9 cellular contexts compared by ENCODE assay signal in the genomic region with DNA sequence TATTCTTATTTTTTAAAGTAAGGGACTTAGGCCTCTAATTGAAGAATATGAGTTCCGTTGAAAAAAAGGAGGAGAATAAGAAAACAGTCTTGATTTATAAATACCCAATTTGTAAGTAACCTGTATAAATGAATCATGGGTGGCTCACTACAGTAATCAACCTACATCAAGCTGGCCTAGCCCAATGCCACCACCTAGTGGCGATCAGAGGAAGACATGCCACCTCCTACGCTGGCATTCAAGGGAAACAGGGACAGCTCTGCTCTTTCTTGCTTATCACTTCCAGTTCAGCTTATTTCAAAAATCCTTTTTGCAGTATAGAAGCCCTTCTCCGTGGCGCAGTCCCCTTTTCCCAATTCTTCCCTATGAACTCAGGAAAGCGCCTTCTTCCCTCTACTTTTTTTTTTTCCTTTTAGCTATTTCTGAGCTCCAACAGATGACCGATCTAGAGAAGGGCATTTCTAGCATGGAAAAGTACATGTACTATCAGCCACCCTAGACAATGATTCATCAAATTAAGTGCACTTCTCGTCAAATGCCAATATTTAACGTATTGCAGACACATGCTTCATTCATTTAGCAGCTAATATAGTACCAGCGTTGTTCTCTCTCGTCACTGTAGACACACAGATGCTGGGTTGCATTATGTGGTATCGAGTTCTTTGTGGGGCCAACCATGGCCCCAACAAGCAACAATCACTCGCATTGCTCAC. TPM values are rescaled to one million over a fixed set of nuclear protein-coding genes. Genes with fewer than 3 reads are reported as not detected.
A peak's percentile ranks its signal among the peaks of the same experiment; 100 is the strongest.
DNase-seq lines count a peak whose midpoint lies in the region; ATAC-seq, FAIRE-seq and TF ChIP-seq lines count a peak whose summit lies in the region.
"Had no signal": no experiment of that assay in that cellular context is flagged by ENCODE, and none has a peak within 500 bp of the region (broad histone marks: within the 10 kb centered on the region; RNA-seq: fewer than 3 reads in every experiment).

No MANE protein-coding gene starts in this region.

- no peak for TF ChIP-seq EP300 in ovary (IDR thresholded peaks at IDR 0.05)

- H2AFZ ChIP-seq in KMS-11 (ENCODE audit: low read depth), result no peak overlapping the region

- CTCF ChIA-PET in Panc1 (lab: Charles Lee), result interaction anchor here (0.7 to 1.7 kb wide), 4 partner anchors 27 to 140 kb away, joined by 3 to 20 read pairs (median 4); no protein-coding TSS in a partner anchor

- 51 to 57% (median 52%) methylated on average over 13 of the region's 13 CpGs for WGBS in ovary, 3 donors

- in situ Hi-C loops in Panc1 (cut with HindIII; ENCODE audit: low pct_unique_long_range_greater_than_20kb, low sequenced_read_pairs), result no loop called here

- DNase-seq in Panc1 (ENCODE audit: low read depth, low spot score) (peak; percentile 71), foreskin keratinocyte (peak in 1 of 2 donors; percentile 73), ovary (peak; percentile 48 to 71 (median 59)), upper lobe of right lung (peak; percentile 75)

- no TSS peak for BruUV-seq in Panc1 (replicated peaks; lab: Mats Ljungman, UMichigan)

- no peaks in the 10 kb centered on the region for H3K36me3 Mint-ChIP-seq in activated T-helper 17 cell treated with anti-CD3 and anti-CD28 coated beads, Interleukin-2, amount 50 U/mL, for 72 hours (ENCODE audit: low read depth)

- peak; percentile 87 for TF ChIP-seq CTCF in KMS-11 (conservative IDR thresholded peaks at IDR 0.05; ENCODE audit: low read depth, low read length)
- peak; percentile 91 for TF ChIP-seq CTCF in Panc1 (IDR thresholded peaks at IDR 0.05)
- peak; percentile 98 for TF ChIP-seq CTCF in foreskin keratinocyte (conservative IDR thresholded peaks at IDR 0.05)
- peak; percentile 35 to 60 (median 41) for TF ChIP-seq CTCF in ovary (IDR thresholded peaks at IDR 0.05)
- TF ChIP-seq CTCF in upper lobe of right lung (IDR thresholded peaks at IDR 0.05), result peak; percentile 91

- no peak overlapping the region for H3K27ac ChIP-seq in KMS-11
- peak overlapping the region; percentile 65 for H3K27ac ChIP-seq in Panc1 (ENCODE audit: low read length)
- no peak overlapping the region for H3K27ac ChIP-seq in foreskin keratinocyte
- H3K27ac ChIP-seq in ovary, result no peak overlapping the region
- no peak overlapping the region for H3K27ac ChIP-seq in upper lobe of right lung
- H3K27ac ChIP-seq: neutrophil had no signal

- H3K9me3 ChIP-seq in Panc1 (ENCODE audit: control insufficient read depth, insufficient read depth, low read depth, low read length) (no peaks in the 10 kb centered on the region), ovary (no peaks in the 10 kb centered on the region), upper lobe of right lung (no peaks in the 10 kb centered on the region)
- H3K9me3 ChIP-seq: neutrophil had no signal

- no peaks in the 10 kb centered on the region for H3K9me3 Mint-ChIP-seq in activated T-helper 17 cell treated with anti-CD3 and anti-CD28 coated beads, Interleukin-2, amount 50 U/mL, for 72 hours

- H3K79me2 ChIP-seq in KMS-11 (ENCODE audit: insufficient read depth, low read depth), result no peaks in the 10 kb centered on the region

- H3K27me3 Mint-ChIP-seq in activated T-helper 17 cell treated with anti-CD3 and anti-CD28 coated beads, Interleukin-2, amount 50 U/mL, for 72 hours, result peaks cover 34% of the 10 kb centered on the region

- H3K4me3 ChIP-seq in KMS-11 (IDR thresholded peaks at IDR 0.05; ENCODE audit: insufficient read depth, low read depth, low read length), result no peak overlapping the region
- H3K4me3 ChIP-seq in Panc1 (ENCODE audit: low read depth in 2 of 2, low read length in 2 of 2), result peak overlapping the region; percentile 18 to 19; a peak in 3 of 4 replicates
- no peak overlapping the region for H3K4me3 ChIP-seq in ovary
- H3K4me3 ChIP-seq in upper lobe of right lung, result no peak overlapping the region

- no peak for TF ChIP-seq POLR2A in ovary (IDR thresholded peaks at IDR 0.05)

- H3K4me1 ChIP-seq in KMS-11 (ENCODE audit: low read depth, poor library complexity, severe bottlenecking) (no peaks in the 10 kb centered on the region), Panc1 (ENCODE audit: control insufficient read depth, insufficient read depth, low read length) (peaks cover 23% of the 10 kb centered on the region), foreskin keratinocyte (peaks cover 49% of the 10 kb centered on the region), ovary (ENCODE audit: insufficient read depth) (no peaks in the 10 kb centered on the region), upper lobe of right lung (no peaks in the 10 kb centered on the region)

- no peaks in the 10 kb centered on the region for H3K27me3 ChIP-seq in KMS-11 (ENCODE audit: insufficient read depth, low read depth)
- H3K27me3 ChIP-seq in Panc1 (ENCODE audit: control insufficient read depth, insufficient read depth, low read length), result no peaks in the 10 kb centered on the region
- H3K27me3 ChIP-seq in foreskin keratinocyte, result no peaks in the 10 kb centered on the region
- H3K27me3 ChIP-seq in ovary, result no peaks in the 10 kb centered on the region
- H3K27me3 ChIP-seq in upper lobe of right lung, result peaks cover 8% of the 10 kb centered on the region

- H3K4me3 Mint-ChIP-seq in activated T-helper 17 cell treated with anti-CD3 and anti-CD28 coated beads, Interleukin-2, amount 50 U/mL, for 72 hours, result no peak overlapping the region

- peak; percentile 96 for ATAC-seq in GM21786 (IDR thresholded peaks at IDR 0.05; ENCODE audit: unreplicated experiment)
- peak; percentile 96 for ATAC-seq in Panc1
- peak; percentile 93 for ATAC-seq in activated T-helper 17 cell treated with anti-CD3 and anti-CD28 coated beads, Interleukin-2, amount 50 U/mL, for 72 hours (replicated peaks)
- ATAC-seq in foreskin keratinocyte, result peak; percentile 76
- peak; percentile 96 for ATAC-seq in upper lobe of right lung

- intact Hi-C loops in Panc1 (cut with micrococcal nuclease; ENCODE audit: unreplicated experiment), result no loop called here
- intact Hi-C loops in ovary (cut with DNase I), result no loop called here
- intact Hi-C loops in upper lobe of right lung (cut with DNase I), result no loop called here

- no peak overlapping the region for H3K9ac ChIP-seq in KMS-11

- H3K4me2 ChIP-seq in KMS-11, result no peak overlapping the region

- H4K20me1 ChIP-seq in KMS-11 (ENCODE audit: insufficient read depth), result no peaks in the 10 kb centered on the region

- POLR2A ChIA-PET in Panc1 (lab: Charles Lee), result interaction anchor here (0.7 kb wide), 2 partner anchors 43 to 719 kb away, joined by 4 read pairs; no protein-coding TSS in a partner anchor

- H3K27ac Mint-ChIP-seq in activated T-helper 17 cell treated with anti-CD3 and anti-CD28 coated beads, Interleukin-2, amount 50 U/mL, for 72 hours, result no peak overlapping the region

- FAIRE-seq in G401.6 (lab: Jason Lieb, UNC), result peak; percentile 40

- H3K4me1 Mint-ChIP-seq in activated T-helper 17 cell treated with anti-CD3 and anti-CD28 coated beads, Interleukin-2, amount 50 U/mL, for 72 hours, result no peaks in the 10 kb centered on the region

- H3K36me3 ChIP-seq in KMS-11 (ENCODE audit: insufficient read depth) (no peaks in the 10 kb centered on the region), Panc1 (ENCODE audit: control insufficient read depth, insufficient read depth, low read length) (no peaks in the 10 kb centered on the region), ovary (no peaks in the 10 kb centered on the region), upper lobe of right lung (no peaks in the 10 kb centered on the region)
- H3K36me3 ChIP-seq: neutrophil had no signal

RNA-seq across cellular contexts. Expression of a gene that starts 28.3 kb away (rescaled TPM):
- total RNA-seq in Panc1 (2021; ENCODE audit: unreplicated experiment) (10.4 TPM), foreskin keratinocyte (14.4 and 19.5 TPM in 2 replicates), ovary (10 to 100 TPM in 1 of 7 donors, 1 to 10 TPM in 4, under 1 TPM in 2; 0.20 to 17.8 (median 1.6) TPM), upper lobe of right lung (17.1 TPM)
- polyA plus RNA-seq in Panc1 (2012; ENCODE audit: insufficient read length), result 6.7 TPM
- total RNA-seq in activated T-helper 17 cell treated with anti-CD3 and anti-CD28 coated beads, Interleukin-2, amount 50 U/mL, for 72 hours, result under 1 TPM; 0.41 to 0.82 TPM
- polyA plus RNA-seq in foreskin keratinocyte (7.5 and 12.2 TPM in 2 replicates), ovary (1 to 10 TPM in 1 of 2 donors, under 1 TPM in 1; 0.59 to 1.9 TPM)

Comparison
In these comparisons a context has a peak if more than half of its experiments do, and no peak if none do; other contexts are left out.
1. H3K4me3 ChIP-seq: peak in Panc1 (2 of 2); none in KMS-11 (single experiment), ovary (single experiment) and upper lobe of right lung (single experiment).
2. CTCF ChIP-seq: peak in every context shown above with its lines; median percentile 98 in foreskin keratinocyte; 91 in Panc1; 91 in upper lobe of right lung; 87 in KMS-11; 41 in ovary.
3. Peak in every context shown above with its lines, with median percentiles within 50 percentile points of each other: ATAC-seq.